In genomic region chr9:114107286-114108001, GRCh38 we compare ENCODE assay signal across 21 cellular contexts. TPM values are rescaled to one million over a fixed set of nuclear protein-coding genes. Genes with fewer than 3 reads are reported as not detected.
DNase-seq lines count a peak whose midpoint lies in the region; ATAC-seq and TF ChIP-seq lines count a peak whose summit lies in the region.
"Had no signal": no experiment of that assay in that cellular context is flagged by ENCODE, and none has a peak within 500 bp of the region (broad histone marks: within the 10 kb centered on the region; RNA-seq: fewer than 3 reads in every experiment).

No MANE protein-coding gene starts in this region.

- no peaks in the 10 kb centered on the region for H3K27me3 ChIP-seq in RWPE2 (ENCODE audit: insufficient read depth, poor library complexity, severe bottlenecking)
- no peaks in the 10 kb centered on the region for H3K27me3 ChIP-seq in breast epithelium
- H3K27me3 ChIP-seq: gastrocnemius medialis, right atrium auricular region had no signal

- TF ChIP-seq CTCF in RWPE2 (IDR thresholded peaks at IDR 0.05; ENCODE audit: poor library complexity, severe bottlenecking) = no peak
- no peak for TF ChIP-seq CTCF in breast epithelium (IDR thresholded peaks at IDR 0.05)

- no peaks in the 10 kb centered on the region for H3K9me3 ChIP-seq in RWPE2 (ENCODE audit: severe bottlenecking)
- H3K9me3 ChIP-seq in breast epithelium = no peaks in the 10 kb centered on the region
- H3K9me3 ChIP-seq: esophagus muscularis mucosa, gastrocnemius medialis, right atrium auricular region had no signal

- H3K27ac ChIP-seq in RWPE2 (ENCODE audit: poor library complexity, severe bottlenecking) = no peak overlapping the region
- no peak overlapping the region for H3K27ac ChIP-seq in breast epithelium
- H3K27ac ChIP-seq: esophagus muscularis mucosa, gastrocnemius medialis, right atrium auricular region, SK-N-MC had no signal

- DNase-seq in activated effector memory CD4-positive, alpha-beta T cell treated with anti-CD3 and anti-CD28 coated beads, Interleukin-2, amount 50 U/mL, for 16 hours = peak; percentile 10
- no peak for DNase-seq in activated effector memory CD4-positive, alpha-beta T cell treated with Interleukin-2 at 50 U/mL for 16 hours
- DNase-seq in RWPE2 (ENCODE audit: low spot score) = no peak
- DNase-seq in mesenteric fat pad (ENCODE audit: low spot score) = peak; percentile 55
- DNase-seq in stimulated activated naive B cell treated with anti-CD40 and anti-IgM and Interleukin-4, amounts not matched to agents 10 μg/mL and 1 μg/mL and 100 μg/mL, for 72 hours = no peak
- no peak for DNase-seq in stimulated activated CD4-positive, alpha-beta T cell treated with anti-CD3 and anti-CD28 coated beads, Interleukin-4, amount 100 ng/mL, for 24 hours
- DNase-seq in breast epithelium (ENCODE audit: low spot score in 2 of 2) = no peak

- peaks cover 0 to 3% of the 10 kb centered on the region in 2 donors for H3K9me3 Mint-ChIP-seq in stimulated activated naive B cell treated with anti-CD40 and anti-IgM and Interleukin-4, amounts not matched to agents 10 μg/mL and 1 μg/mL and 100 μg/mL, for 72 hours
- H3K9me3 Mint-ChIP-seq: activated CD4-positive, alpha-beta memory T cell treated with anti-CD3 and anti-CD28 coated beads for 36 hours; activated naive CD8-positive, alpha-beta T cell treated with anti-CD3 and anti-CD28 coated beads, Interleukin-2, amount 10 ng/mL, durations not matched to agents 7 days and 5 days had no signal

- no peak overlapping the region for H3K27ac Mint-ChIP-seq in stimulated activated naive B cell treated with anti-CD40 and anti-IgM and Interleukin-4, amounts not matched to agents 10 μg/mL and 1 μg/mL and 100 μg/mL, for 72 hours
- H3K27ac Mint-ChIP-seq: activated CD4-positive, alpha-beta memory T cell treated with anti-CD3 and anti-CD28 coated beads for 36 hours; activated naive CD8-positive, alpha-beta T cell treated with anti-CD3 and anti-CD28 coated beads, Interleukin-2, amount 10 ng/mL, durations not matched to agents 7 days and 5 days had no signal

- H3K27me3 Mint-ChIP-seq in stimulated activated naive B cell treated with anti-CD40 and anti-IgM and Interleukin-4, amounts not matched to agents 10 μg/mL and 1 μg/mL and 100 μg/mL, for 72 hours = peaks cover 19 to 36% of the 10 kb centered on the region in 2 donors

- TF ChIP-seq POLR2A in breast epithelium (IDR thresholded peaks at IDR 0.05) = no peak

- H3K36me3 ChIP-seq in RWPE2 (ENCODE audit: low read depth) = no peaks in the 10 kb centered on the region
- no peaks in the 10 kb centered on the region for H3K36me3 ChIP-seq in breast epithelium
- H3K36me3 ChIP-seq: esophagus muscularis mucosa, gastrocnemius medialis, right atrium auricular region had no signal

- no peaks in the 10 kb centered on the region for H3K36me3 Mint-ChIP-seq in stimulated activated naive B cell treated with anti-CD40 and anti-IgM and Interleukin-4, amounts not matched to agents 10 μg/mL and 1 μg/mL and 100 μg/mL, for 72 hours
- H3K36me3 Mint-ChIP-seq: activated CD4-positive, alpha-beta memory T cell treated with anti-CD3 and anti-CD28 coated beads for 36 hours; activated naive CD8-positive, alpha-beta T cell treated with anti-CD3 and anti-CD28 coated beads, Interleukin-2, amount 10 ng/mL, durations not matched to agents 7 days and 5 days had no signal

- ATAC-seq in RWPE2 (ENCODE audit: low read depth) (peak; percentile 9; the same call in 2 of the 3 replicates), HG02759 (IDR thresholded peaks at IDR 0.05; ENCODE audit: unreplicated experiment) (no peak)
- ATAC-seq in stimulated activated naive B cell treated with anti-CD40 and anti-IgM and Interleukin-4, amounts not matched to agents 10 μg/mL and 1 μg/mL and 100 μg/mL, for 72 hours (replicated peaks) = peak; percentile 21 to 41

- H3K4me1 ChIP-seq in RWPE2 (ENCODE audit: insufficient read depth, poor library complexity, severe bottlenecking) (peaks cover 10% of the 10 kb centered on the region), breast epithelium (no peaks in the 10 kb centered on the region)
- H3K4me1 ChIP-seq: gastrocnemius medialis had no signal

- peaks cover 0 to 2% of the 10 kb centered on the region in 2 donors for H3K4me1 Mint-ChIP-seq in stimulated activated naive B cell treated with anti-CD40 and anti-IgM and Interleukin-4, amounts not matched to agents 10 μg/mL and 1 μg/mL and 100 μg/mL, for 72 hours
- H3K4me1 Mint-ChIP-seq: activated naive CD8-positive, alpha-beta T cell treated with anti-CD3 and anti-CD28 coated beads, Interleukin-2, amount 10 ng/mL, durations not matched to agents 7 days and 5 days had no signal

- H3K4me3 Mint-ChIP-seq in stimulated activated naive B cell treated with anti-CD40 and anti-IgM and Interleukin-4, amounts not matched to agents 10 μg/mL and 1 μg/mL and 100 μg/mL, for 72 hours = no peak overlapping the region
- H3K4me3 Mint-ChIP-seq: activated CD4-positive, alpha-beta memory T cell treated with anti-CD3 and anti-CD28 coated beads for 36 hours; activated naive CD8-positive, alpha-beta T cell treated with anti-CD3 and anti-CD28 coated beads, Interleukin-2, amount 10 ng/mL, durations not matched to agents 7 days and 5 days had no signal

- intact Hi-C loops in breast epithelium (cut with DNase I; ENCODE audit: low total_unique reads) = no loop called here

- H3K4me3 ChIP-seq in RWPE2 (ENCODE audit: severe bottlenecking) (no peak overlapping the region), breast epithelium (no peak overlapping the region)
- H3K4me3 ChIP-seq: esophagus muscularis mucosa, gastrocnemius medialis, lung, right atrium auricular region, SK-N-MC had no signal

RNA-seq across cellular contexts. Expression of gene KIF12, which starts 8.4 kb away (rescaled TPM):
- total RNA-seq in mesenteric fat pad (0.84 TPM), breast epithelium (10 to 100 TPM in 2 of 3 donors, not detected in 1; 14.4 to 34.4 TPM)
- total RNA-seq: A673; activated CD4-positive, alpha-beta memory T cell treated with anti-CD3 and anti-CD28 coated beads for 36 hours; activated naive CD8-positive, alpha-beta T cell treated with anti-CD3 and anti-CD28 coated beads, Interleukin-2, amount 10 ng/mL, durations not matched to agents 7 days and 5 days; esophagus muscularis mucosa; gastrocnemius medialis; NCI-H460; right atrium auricular region; subcutaneous adipose tissue; T-helper 2 cell treated with Interferon-gamma antibody and Interleukin-4, amounts not matched to agents 100 ng/mL and 5 ng/mL, for 36 hours had no signal

RNA-seq across cellular contexts. Expression of gene AMBP, which starts 29.3 kb away (rescaled TPM):
- not detected for total RNA-seq in mesenteric fat pad
- total RNA-seq in breast epithelium = under 1 TPM in 1 of 3 donors, not detected in 2; 0.66 TPM
- total RNA-seq: A673; activated CD4-positive, alpha-beta memory T cell treated with anti-CD3 and anti-CD28 coated beads for 36 hours; activated naive CD8-positive, alpha-beta T cell treated with anti-CD3 and anti-CD28 coated beads, Interleukin-2, amount 10 ng/mL, durations not matched to agents 7 days and 5 days; chondrocyte; esophagus muscularis mucosa; right atrium auricular region; subcutaneous adipose tissue; T-helper 2 cell treated with Interferon-gamma antibody and Interleukin-4, amounts not matched to agents 100 ng/mL and 5 ng/mL, for 36 hours; urinary bladder had no signal

RNA-seq across cellular contexts. Expression of gene COL27A1, which starts 47.9 kb away (rescaled TPM):
- total RNA-seq in mesenteric fat pad (101 TPM), breast epithelium (10 to 100 TPM in 1 of 3 donors, 1 to 10 TPM in 2; 3.5 to 22.0 (median 6.7) TPM)

Comparison
In these comparisons a context has a peak if more than half of its experiments do, and no peak if none do; other contexts are left out.
1. DNase-seq: peak in activated effector memory CD4-positive, alpha-beta T cell treated with anti-CD3 and anti-CD28 coated beads, Interleukin-2, amount 50 U/mL, for 16 hours (single experiment) and mesenteric fat pad (single experiment); none in activated effector memory CD4-positive, alpha-beta T cell treated with Interleukin-2 at 50 U/mL for 16 hours (single experiment), RWPE2 (single experiment), stimulated activated naive B cell treated with anti-CD40 and anti-IgM and Interleukin-4, amounts not matched to agents 10 μg/mL and 1 μg/mL and 100 μg/mL, for 72 hours (single experiment), stimulated activated CD4-positive, alpha-beta T cell treated with anti-CD3 and anti-CD28 coated beads, Interleukin-4, amount 100 ng/mL, for 24 hours (single experiment) and breast epithelium (0 of 2).